ENCODE assay signal across 20 cellular contexts in genomic region chr3:156359337-156359736, GRCh38.
"Had no signal": no experiment of that assay in that cellular context is flagged by ENCODE, and none has a peak within 500 bp of the region (broad histone marks: within the 10 kb centered on the region; RNA-seq: fewer than 3 reads in every experiment).

No MANE protein-coding gene starts in this region.

- ATAC-seq: activated T-cell treated with anti-CD3 and anti-CD28 coated beads, Interleukin-2, amount 50 U/mL, for 4 hours; left ventricle myocardium superior; naive thymus-derived CD8-positive, alpha-beta T cell had no signal

- DNase-seq: activated CD4-positive, alpha-beta T cell treated with anti-CD3 and anti-CD28 coated beads for 4 hours; activated CD4-positive, alpha-beta T cell treated with anti-CD3 and anti-CD28 coated beads, Interleukin-2, amount 50 U/mL, for 48 hours; activated CD4-positive, CD25-positive, alpha-beta regulatory T cell; activated CD8-positive, alpha-beta memory T cell treated with anti-CD3 and anti-CD28 coated beads, Interleukin-2, amount 50 U/mL, for 48 hours; activated naive CD4-positive, alpha-beta T cell; activated T-cell treated with anti-CD3 and anti-CD28 coated beads, Interleukin-2, amount 50 U/mL, for 4 hours; adrenal gland; cortex of kidney; effector CD4-positive, alpha-beta T cell; erythroblast; foreskin melanocyte; glutamatergic neuron; left ventricle myocardium superior; mammary epithelial cell; naive thymus-derived CD8-positive, alpha-beta T cell; retina; sigmoid colon; stimulated activated CD4-positive, alpha-beta T cell treated with anti-CD3 and anti-CD28 coated beads, Interleukin-15, amount 100 ng/mL, for 24 hours; stimulated activated CD4-positive, alpha-beta T cell treated with anti-CD3 and anti-CD28 coated beads, Interleukin-2, amount 100 ng/mL, for 48 hours; stimulated activated naive CD4-positive, alpha-beta T cell treated with Interleukin-2 at 50 U/mL for 16 hours had no signal
